ENCODE assay signal across 3 cellular contexts in the genomic region with DNA sequence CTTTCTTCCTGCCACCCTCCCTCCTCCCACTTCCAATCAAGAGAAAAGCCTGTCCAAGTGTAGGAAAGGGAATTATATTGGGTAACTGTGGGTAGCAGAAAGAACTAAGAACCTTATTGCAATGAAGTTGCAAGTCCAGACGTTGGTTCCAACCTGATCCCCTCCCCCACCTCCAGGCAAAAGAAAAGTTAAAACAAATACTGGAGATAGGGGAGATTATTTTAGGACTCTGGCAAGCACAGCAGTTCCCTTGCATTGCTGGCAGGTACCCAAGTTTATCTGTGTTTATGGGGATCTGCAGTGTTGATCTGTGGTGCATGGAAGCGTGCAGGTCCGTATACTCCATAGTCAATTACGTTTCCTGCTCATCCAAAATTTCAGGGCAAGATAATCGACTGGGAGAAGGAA.
TF ChIP-seq lines count a peak whose summit lies in the region.

No MANE protein-coding gene starts in this region.

TF ChIP-seq in SK-N-SH, 30 proteins besides CTCF, POLR2A, EP300 and RAD21 (continues in another document):
- TF ChIP-seq SIN3A (IDR thresholded peaks at IDR 0.05; ENCODE audit: borderline replicate concordance, low read depth, low read length) (no peak), GABPA (IDR thresholded peaks at IDR 0.05; ENCODE audit: low read depth) (no peak), RFX5 (IDR thresholded peaks at IDR 0.05; ENCODE audit: low read length) (0 out of 2 replicates have a peak, but pooled peaks have one; percentile 40), SMC3 (IDR thresholded peaks at IDR 0.05; ENCODE audit: low read depth, low read length) (0 out of 2 replicates have a peak, but pooled peaks have one; percentile 16), TEAD4 (IDR thresholded peaks at IDR 0.05; ENCODE audit: borderline replicate concordance, insufficient read depth) (no peak), YY1 (IDR thresholded peaks at IDR 0.05; ENCODE audit: low read depth) (no peak), NRF1 (IDR thresholded peaks at IDR 0.05; ENCODE audit: low read depth, low read length) (no peak), MEF2A (IDR thresholded peaks at IDR 0.05; ENCODE audit: borderline replicate concordance, low read depth) (no peak), TAF1 (IDR thresholded peaks at IDR 0.05; ENCODE audit: borderline replicate concordance, low read depth, low read length) (no peak), FOXJ3 (CRISPR knock-in tag; IDR thresholded peaks at IDR 0.05) (peak; percentile 84)
- TF ChIP-seq, protein P1, sequence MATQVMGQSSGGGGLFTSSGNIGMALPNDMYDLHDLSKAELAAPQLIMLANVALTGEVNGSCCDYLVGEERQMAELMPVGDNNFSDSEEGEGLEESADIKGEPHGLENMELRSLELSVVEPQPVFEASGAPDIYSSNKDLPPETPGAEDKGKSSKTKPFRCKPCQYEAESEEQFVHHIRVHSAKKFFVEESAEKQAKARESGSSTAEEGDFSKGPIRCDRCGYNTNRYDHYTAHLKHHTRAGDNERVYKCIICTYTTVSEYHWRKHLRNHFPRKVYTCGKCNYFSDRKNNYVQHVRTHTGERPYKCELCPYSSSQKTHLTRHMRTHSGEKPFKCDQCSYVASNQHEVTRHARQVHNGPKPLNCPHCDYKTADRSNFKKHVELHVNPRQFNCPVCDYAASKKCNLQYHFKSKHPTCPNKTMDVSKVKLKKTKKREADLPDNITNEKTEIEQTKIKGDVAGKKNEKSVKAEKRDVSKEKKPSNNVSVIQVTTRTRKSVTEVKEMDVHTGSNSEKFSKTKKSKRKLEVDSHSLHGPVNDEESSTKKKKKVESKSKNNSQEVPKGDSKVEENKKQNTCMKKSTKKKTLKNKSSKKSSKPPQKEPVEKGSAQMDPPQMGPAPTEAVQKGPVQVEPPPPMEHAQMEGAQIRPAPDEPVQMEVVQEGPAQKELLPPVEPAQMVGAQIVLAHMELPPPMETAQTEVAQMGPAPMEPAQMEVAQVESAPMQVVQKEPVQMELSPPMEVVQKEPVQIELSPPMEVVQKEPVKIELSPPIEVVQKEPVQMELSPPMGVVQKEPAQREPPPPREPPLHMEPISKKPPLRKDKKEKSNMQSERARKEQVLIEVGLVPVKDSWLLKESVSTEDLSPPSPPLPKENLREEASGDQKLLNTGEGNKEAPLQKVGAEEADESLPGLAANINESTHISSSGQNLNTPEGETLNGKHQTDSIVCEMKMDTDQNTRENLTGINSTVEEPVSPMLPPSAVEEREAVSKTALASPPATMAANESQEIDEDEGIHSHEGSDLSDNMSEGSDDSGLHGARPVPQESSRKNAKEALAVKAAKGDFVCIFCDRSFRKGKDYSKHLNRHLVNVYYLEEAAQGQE (IDR thresholded peaks at IDR 0.05; ENCODE audit: low read depth, low read length), result no peak
- TF ChIP-seq, protein P2, sequence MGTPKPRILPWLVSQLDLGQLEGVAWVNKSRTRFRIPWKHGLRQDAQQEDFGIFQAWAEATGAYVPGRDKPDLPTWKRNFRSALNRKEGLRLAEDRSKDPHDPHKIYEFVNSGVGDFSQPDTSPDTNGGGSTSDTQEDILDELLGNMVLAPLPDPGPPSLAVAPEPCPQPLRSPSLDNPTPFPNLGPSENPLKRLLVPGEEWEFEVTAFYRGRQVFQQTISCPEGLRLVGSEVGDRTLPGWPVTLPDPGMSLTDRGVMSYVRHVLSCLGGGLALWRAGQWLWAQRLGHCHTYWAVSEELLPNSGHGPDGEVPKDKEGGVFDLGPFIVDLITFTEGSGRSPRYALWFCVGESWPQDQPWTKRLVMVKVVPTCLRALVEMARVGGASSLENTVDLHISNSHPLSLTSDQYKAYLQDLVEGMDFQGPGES (IDR thresholded peaks at IDR 0.05; ENCODE audit: low read depth, low read length), result no peak
- TF ChIP-seq, protein P3, sequence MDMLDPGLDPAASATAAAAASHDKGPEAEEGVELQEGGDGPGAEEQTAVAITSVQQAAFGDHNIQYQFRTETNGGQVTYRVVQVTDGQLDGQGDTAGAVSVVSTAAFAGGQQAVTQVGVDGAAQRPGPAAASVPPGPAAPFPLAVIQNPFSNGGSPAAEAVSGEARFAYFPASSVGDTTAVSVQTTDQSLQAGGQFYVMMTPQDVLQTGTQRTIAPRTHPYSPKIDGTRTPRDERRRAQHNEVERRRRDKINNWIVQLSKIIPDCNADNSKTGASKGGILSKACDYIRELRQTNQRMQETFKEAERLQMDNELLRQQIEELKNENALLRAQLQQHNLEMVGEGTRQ (IDR thresholded peaks at IDR 0.05; ENCODE audit: borderline replicate concordance, low read depth, low read length), result no peak

TF ChIP-seq in SK-N-SH treated with all-trans-retinoic acid at 6 μM for 48 hours, 23 proteins besides CTCF, POLR2A, EP300 and RAD21:
- TF ChIP-seq, protein P4, sequence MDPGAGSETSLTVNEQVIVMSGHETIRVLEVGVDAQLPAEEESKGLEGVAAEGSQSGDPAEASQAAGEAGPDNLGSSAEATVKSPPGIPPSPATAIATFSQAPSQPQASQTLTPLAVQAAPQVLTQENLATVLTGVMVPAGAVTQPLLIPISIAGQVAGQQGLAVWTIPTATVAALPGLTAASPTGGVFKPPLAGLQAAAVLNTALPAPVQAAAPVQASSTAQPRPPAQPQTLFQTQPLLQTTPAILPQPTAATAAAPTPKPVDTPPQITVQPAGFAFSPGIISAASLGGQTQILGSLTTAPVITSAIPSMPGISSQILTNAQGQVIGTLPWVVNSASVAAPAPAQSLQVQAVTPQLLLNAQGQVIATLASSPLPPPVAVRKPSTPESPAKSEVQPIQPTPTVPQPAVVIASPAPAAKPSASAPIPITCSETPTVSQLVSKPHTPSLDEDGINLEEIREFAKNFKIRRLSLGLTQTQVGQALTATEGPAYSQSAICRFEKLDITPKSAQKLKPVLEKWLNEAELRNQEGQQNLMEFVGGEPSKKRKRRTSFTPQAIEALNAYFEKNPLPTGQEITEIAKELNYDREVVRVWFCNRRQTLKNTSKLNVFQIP (CRISPR knock-in tag; IDR thresholded peaks at IDR 0.05; ENCODE audit: borderline replicate concordance, low read depth), result no peak
- no peak; the same call in 1 of the 2 replicates for TF ChIP-seq TCF4 (CRISPR knock-in tag; IDR thresholded peaks at IDR 0.05; ENCODE audit: borderline replicate concordance)

TF ChIP-seq in HepG2, 621 proteins besides CTCF, POLR2A, EP300 and RAD21 (continued from another document):
- TF ChIP-seq, protein P5, sequence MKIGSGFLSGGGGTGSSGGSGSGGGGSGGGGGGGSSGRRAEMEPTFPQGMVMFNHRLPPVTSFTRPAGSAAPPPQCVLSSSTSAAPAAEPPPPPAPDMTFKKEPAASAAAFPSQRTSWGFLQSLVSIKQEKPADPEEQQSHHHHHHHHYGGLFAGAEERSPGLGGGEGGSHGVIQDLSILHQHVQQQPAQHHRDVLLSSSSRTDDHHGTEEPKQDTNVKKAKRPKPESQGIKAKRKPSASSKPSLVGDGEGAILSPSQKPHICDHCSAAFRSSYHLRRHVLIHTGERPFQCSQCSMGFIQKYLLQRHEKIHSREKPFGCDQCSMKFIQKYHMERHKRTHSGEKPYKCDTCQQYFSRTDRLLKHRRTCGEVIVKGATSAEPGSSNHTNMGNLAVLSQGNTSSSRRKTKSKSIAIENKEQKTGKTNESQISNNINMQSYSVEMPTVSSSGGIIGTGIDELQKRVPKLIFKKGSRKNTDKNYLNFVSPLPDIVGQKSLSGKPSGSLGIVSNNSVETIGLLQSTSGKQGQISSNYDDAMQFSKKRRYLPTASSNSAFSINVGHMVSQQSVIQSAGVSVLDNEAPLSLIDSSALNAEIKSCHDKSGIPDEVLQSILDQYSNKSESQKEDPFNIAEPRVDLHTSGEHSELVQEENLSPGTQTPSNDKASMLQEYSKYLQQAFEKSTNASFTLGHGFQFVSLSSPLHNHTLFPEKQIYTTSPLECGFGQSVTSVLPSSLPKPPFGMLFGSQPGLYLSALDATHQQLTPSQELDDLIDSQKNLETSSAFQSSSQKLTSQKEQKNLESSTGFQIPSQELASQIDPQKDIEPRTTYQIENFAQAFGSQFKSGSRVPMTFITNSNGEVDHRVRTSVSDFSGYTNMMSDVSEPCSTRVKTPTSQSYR (CRISPR knock-in tag; IDR thresholded peaks at IDR 0.05; ENCODE audit: borderline replicate concordance), result peak; percentile 18; the same call in 1 of the 2 replicates
